Comparison of ENCODE assay signal across 11 cellular contexts in the genomic region with DNA sequence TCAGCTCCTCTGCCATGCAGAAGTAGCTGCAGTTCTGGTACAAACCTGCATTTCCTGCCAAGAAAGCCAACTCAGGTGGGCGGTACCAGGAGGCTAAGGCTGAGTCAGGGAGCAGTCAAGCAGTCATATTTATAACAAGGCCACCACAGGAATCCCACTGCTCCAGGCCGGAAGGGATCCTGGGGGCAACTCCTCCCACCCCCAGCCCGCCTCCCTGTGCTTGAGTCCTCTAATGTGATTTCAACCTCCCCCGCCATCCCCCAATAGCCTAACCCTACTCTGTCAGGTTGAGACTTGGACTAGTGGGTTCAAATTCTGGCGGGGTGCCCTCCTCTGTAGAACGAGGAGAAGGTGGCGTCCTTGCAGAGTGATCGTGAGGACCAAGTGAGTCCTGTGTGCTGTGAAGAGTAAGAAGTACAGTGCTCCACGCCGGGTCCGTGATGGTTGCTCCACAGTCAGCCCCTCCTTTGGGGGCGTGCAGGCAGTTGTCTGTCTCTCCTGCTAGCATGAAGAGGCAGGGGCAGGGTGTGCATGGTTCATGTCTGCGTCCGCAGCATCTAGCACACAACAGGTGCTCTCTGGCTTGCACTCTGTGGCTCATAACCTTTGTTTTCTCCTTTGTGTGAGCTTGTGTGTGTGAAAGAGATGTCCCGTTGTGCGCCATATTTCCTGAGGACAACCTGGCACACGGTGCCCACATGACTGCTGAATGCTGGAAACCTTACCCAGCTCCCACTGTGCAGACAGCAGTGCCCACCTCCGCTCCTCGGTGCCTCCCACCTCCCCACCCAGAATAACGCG.
DNase-seq lines count a peak whose midpoint lies in the region; ATAC-seq, FAIRE-seq and TF ChIP-seq lines count a peak whose summit lies in the region.
"Had no signal": no experiment of that assay in that cellular context is flagged by ENCODE, and none has a peak within 500 bp of the region (broad histone marks: within the 10 kb centered on the region; RNA-seq: fewer than 3 reads in every experiment).

No MANE protein-coding gene starts in this region.

- intact Hi-C loops in left ventricle myocardium inferior (cut with micrococcal nuclease) (no loop called here), kidney (cut with DNase I) (no loop called here)

- H3K36me3 Mint-ChIP-seq in astrocyte (ENCODE audit: low read depth, unreplicated experiment) = no peaks in the 10 kb centered on the region
- no peaks in the 10 kb centered on the region for H3K36me3 Mint-ChIP-seq in stimulated activated effector memory CD8-positive, alpha-beta T cell treated with anti-CD3 and anti-CD28 coated beads, Interleukin-12 subunit alpha, Interleukin-12 subunit beta, amount 100 ng/mL, for 72 hours

- no peak for ATAC-seq in stimulated activated effector memory CD8-positive, alpha-beta T cell treated with anti-CD3 and anti-CD28 coated beads, Interleukin-12 subunit alpha, Interleukin-12 subunit beta, amount 100 ng/mL, for 72 hours
- ATAC-seq in GM21367 (IDR thresholded peaks at IDR 0.05; ENCODE audit: unreplicated experiment) = no peak
- ATAC-seq: gastrocnemius medialis had no signal

- TF ChIP-seq CTCF in cardiac muscle cell (IDR thresholded peaks at IDR 0.05; ENCODE audit: low read depth, low read length) (no peak), left ventricle myocardium inferior (IDR thresholded peaks at IDR 0.05; ENCODE audit: borderline replicate concordance) (no peak), astrocyte (IDR thresholded peaks at IDR 0.05; ENCODE audit: insufficient read depth, low read depth, low read length) (no peak), kidney (IDR thresholded peaks at IDR 0.05; ENCODE audit: borderline replicate concordance, extremely low read depth, insufficient read depth) (no peak), WERI-Rb-1 (IDR thresholded peaks at IDR 0.05; ENCODE audit: low read depth, low read length) (no peak)

- peaks cover 9% of the 10 kb centered on the region for H3K79me2 ChIP-seq in astrocyte (ENCODE audit: insufficient read depth, low read length)

- H3K27me3 ChIP-seq in cardiac muscle cell = no peaks in the 10 kb centered on the region
- H3K27me3 ChIP-seq in left ventricle myocardium inferior (ENCODE audit: low read depth) = no peaks in the 10 kb centered on the region
- H3K27me3 ChIP-seq in astrocyte (ENCODE audit: insufficient read depth, low read length) = no peaks in the 10 kb centered on the region
- no peaks in the 10 kb centered on the region for H3K27me3 ChIP-seq in WERI-Rb-1 (ENCODE audit: insufficient read depth, low read depth, severe bottlenecking)
- H3K27me3 ChIP-seq: gastrocnemius medialis, ovary had no signal

- H3K4me2 ChIP-seq in astrocyte (ENCODE audit: low read length) = peak overlapping the region; percentile 67

- H3K4me3 Mint-ChIP-seq in astrocyte (ENCODE audit: unreplicated experiment) = no peak overlapping the region
- H3K4me3 Mint-ChIP-seq in stimulated activated effector memory CD8-positive, alpha-beta T cell treated with anti-CD3 and anti-CD28 coated beads, Interleukin-12 subunit alpha, Interleukin-12 subunit beta, amount 100 ng/mL, for 72 hours = no peak overlapping the region
- H3K4me3 Mint-ChIP-seq: B cell had no signal

- H4K20me1 ChIP-seq in astrocyte (ENCODE audit: insufficient read depth, low read length) = peaks cover 8% of the 10 kb centered on the region

- H3K9me3 Mint-ChIP-seq in astrocyte (ENCODE audit: unreplicated experiment) = no peaks in the 10 kb centered on the region
- no peaks in the 10 kb centered on the region for H3K9me3 Mint-ChIP-seq in stimulated activated effector memory CD8-positive, alpha-beta T cell treated with anti-CD3 and anti-CD28 coated beads, Interleukin-12 subunit alpha, Interleukin-12 subunit beta, amount 100 ng/mL, for 72 hours

- H3K27ac Mint-ChIP-seq in astrocyte (ENCODE audit: unreplicated experiment) = no peak overlapping the region
- H3K27ac Mint-ChIP-seq in stimulated activated effector memory CD8-positive, alpha-beta T cell treated with anti-CD3 and anti-CD28 coated beads, Interleukin-12 subunit alpha, Interleukin-12 subunit beta, amount 100 ng/mL, for 72 hours = no peak overlapping the region
- H3K27ac Mint-ChIP-seq: B cell had no signal

- peak overlapping the region; percentile 74 for H3K27ac ChIP-seq in cardiac muscle cell
- H3K27ac ChIP-seq in left ventricle myocardium inferior (replicated peaks) = no peak overlapping the region
- H3K27ac ChIP-seq in astrocyte (ENCODE audit: low read depth, low read length) = peak overlapping the region; percentile 74
- peak overlapping the region; percentile 40 to 74 for H3K27ac ChIP-seq in kidney (ENCODE audit: low read depth in 2 of 2, low read length in 2 of 2)
- no peak overlapping the region for H3K27ac ChIP-seq in WERI-Rb-1
- H3K27ac ChIP-seq: gastrocnemius medialis, ovary had no signal

- peaks cover 46% of the 10 kb centered on the region for H3K4me1 ChIP-seq in cardiac muscle cell (ENCODE audit: low read depth)
- peaks cover 41% of the 10 kb centered on the region for H3K4me1 ChIP-seq in left ventricle myocardium inferior
- H3K4me1 ChIP-seq in astrocyte (ENCODE audit: insufficient read depth, low read length) = peaks cover 50% of the 10 kb centered on the region
- peaks cover 18 to 32% of the 10 kb centered on the region in 2 donors for H3K4me1 ChIP-seq in kidney (ENCODE audit: control insufficient read depth in 1 of 2, insufficient read depth in 1 of 2, low read depth in 1 of 2, low read length in 2 of 2)
- H3K4me1 ChIP-seq: gastrocnemius medialis had no signal

- H3K9me3 ChIP-seq in cardiac muscle cell (ENCODE audit: low read depth) = no peaks in the 10 kb centered on the region
- H3K9me3 ChIP-seq in left ventricle myocardium inferior (replicated peaks) = no peaks in the 10 kb centered on the region
- H3K9me3 ChIP-seq in astrocyte (ENCODE audit: insufficient read depth, low read depth, low read length) = no peaks in the 10 kb centered on the region
- no peaks in the 10 kb centered on the region for H3K9me3 ChIP-seq in kidney (ENCODE audit: control insufficient read depth in 1 of 2, low read length in 2 of 2)
- H3K9me3 ChIP-seq in WERI-Rb-1 (ENCODE audit: severe bottlenecking) = no peaks in the 10 kb centered on the region
- H3K9me3 ChIP-seq: gastrocnemius medialis, ovary had no signal

- peaks cover 18% of the 10 kb centered on the region for H3K36me3 ChIP-seq in cardiac muscle cell
- peaks cover 11% of the 10 kb centered on the region for H3K36me3 ChIP-seq in left ventricle myocardium inferior
- no peaks in the 10 kb centered on the region for H3K36me3 ChIP-seq in astrocyte (ENCODE audit: insufficient read depth, low read length)
- peaks cover 0 to 8% of the 10 kb centered on the region in 2 donors for H3K36me3 ChIP-seq in kidney (ENCODE audit: control insufficient read depth in 1 of 2, insufficient read depth in 2 of 2, low read length in 2 of 2)
- peaks cover 3% of the 10 kb centered on the region for H3K36me3 ChIP-seq in WERI-Rb-1
- H3K36me3 ChIP-seq: gastrocnemius medialis, ovary had no signal

- peaks cover 21% of the 10 kb centered on the region for H3K4me1 Mint-ChIP-seq in astrocyte (ENCODE audit: low read depth, unreplicated experiment)
- no peaks in the 10 kb centered on the region for H3K4me1 Mint-ChIP-seq in stimulated activated effector memory CD8-positive, alpha-beta T cell treated with anti-CD3 and anti-CD28 coated beads, Interleukin-12 subunit alpha, Interleukin-12 subunit beta, amount 100 ng/mL, for 72 hours
- H3K4me1 Mint-ChIP-seq: B cell had no signal

- peak; percentile 79 for FAIRE-seq in astrocyte (lab: Jason Lieb, UNC)
- FAIRE-seq in kidney (lab: Jason Lieb, UNC) = no peak

- peaks cover 13% of the 10 kb centered on the region for H3K27me3 Mint-ChIP-seq in astrocyte (ENCODE audit: low read depth, unreplicated experiment)

- DNase-seq in cardiac muscle cell (ENCODE audit: low read depth in 1 of 2, low spot score in 1 of 2) (peak in 1 of 2 donors; percentile 70), left ventricle myocardium inferior (no peak), astrocyte (ENCODE audit: low read depth) (peak; percentile 91), kidney (peak; percentile 88), DMS53 treated with DMSO at 0.1 percent for 48 hours (lab: John Stamatoyannopoulos, UW; ENCODE audit: unreplicated experiment) (no peak), WERI-Rb-1 (no peak)
- no peak for DNase-seq in stimulated activated effector memory CD8-positive, alpha-beta T cell treated with anti-CD3 and anti-CD28 coated beads, Interleukin-12 subunit alpha, Interleukin-12 subunit beta, amount 100 ng/mL, for 72 hours (ENCODE audit: low spot score in 2 of 2)
- DNase-seq: gastrocnemius medialis had no signal

- H2AFZ ChIP-seq in astrocyte (ENCODE audit: low read depth, low read length) = peak overlapping the region; percentile 14

- peak overlapping the region; percentile 49 for H3K9ac ChIP-seq in astrocyte (ENCODE audit: low read length)
- peak overlapping the region in 1 of 2 donors; percentile 46 for H3K9ac ChIP-seq in kidney (ENCODE audit: low read length in 2 of 2)

- H3K4me3 ChIP-seq in cardiac muscle cell (no peak overlapping the region), left ventricle myocardium inferior (no peak overlapping the region), astrocyte (ENCODE audit: insufficient read depth, low read depth, low read length) (no peak overlapping the region), kidney (ENCODE audit: low read length in 2 of 2) (no peak overlapping the region), WERI-Rb-1 (ENCODE audit: low read depth, low read length) (no peak overlapping the region)
- H3K4me3 ChIP-seq: gastrocnemius medialis, ovary had no signal

Comparison
In these comparisons a context has a peak if more than half of its experiments do, and no peak if none do; other contexts are left out.
1. H3K27ac ChIP-seq: peak in cardiac muscle cell (single experiment), astrocyte (single experiment) and kidney (2 of 2); none in left ventricle myocardium inferior (single experiment) and WERI-Rb-1 (single experiment).
2. DNase-seq: peak in astrocyte (single experiment) and kidney (single experiment); none in left ventricle myocardium inferior (single experiment), stimulated activated effector memory CD8-positive, alpha-beta T cell treated with anti-CD3 and anti-CD28 coated beads, Interleukin-12 subunit alpha, Interleukin-12 subunit beta, amount 100 ng/mL, for 72 hours (0 of 2), DMS53 treated with DMSO at 0.1 percent for 48 hours (single experiment) and WERI-Rb-1 (single experiment).